ENCODE assay signal across 15 cellular contexts in genomic region chr16:23974223-23974622, GRCh38.
DNase-seq lines count a peak whose midpoint lies in the region; ATAC-seq and TF ChIP-seq lines count a peak whose summit lies in the region.
"Had no signal": no experiment of that assay in that cellular context is flagged by ENCODE, and none has a peak within 500 bp of the region (broad histone marks: within the 10 kb centered on the region; RNA-seq: fewer than 3 reads in every experiment).

No MANE protein-coding gene starts in this region.

- POLR2A ChIA-PET in activated CD8-positive, alpha-beta T cell treated with anti-CD3 and anti-CD28 coated beads, Interleukin-2, amount 10 ng/mL, durations not matched to agents 7 days and 5 days (lab: Charles Lee), result no interaction called here
- POLR2A ChIA-PET in activated CD8-positive, alpha-beta T cell treated with anti-CD3 and anti-CD28 coated beads for 36 hours (lab: Charles Lee), result no interaction called here

- no peaks in the 10 kb centered on the region for H3K27me3 Mint-ChIP-seq in activated CD8-positive, alpha-beta T cell treated with anti-CD3 and anti-CD28 coated beads, Interleukin-2, amount 10 ng/mL, durations not matched to agents 7 days and 5 days (ENCODE audit: low read depth)
- H3K27me3 Mint-ChIP-seq in activated CD8-positive, alpha-beta T cell treated with anti-CD3 and anti-CD28 coated beads for 36 hours, result no peaks in the 10 kb centered on the region
- no peaks in the 10 kb centered on the region for H3K27me3 Mint-ChIP-seq in effector memory CD8-positive, alpha-beta T cell
- peaks cover 50% of the 10 kb centered on the region for H3K27me3 Mint-ChIP-seq in progenitor cell of endocrine pancreas

- intact Hi-C loops in activated CD8-positive, alpha-beta T cell treated with anti-CD3 and anti-CD28 coated beads for 36 hours (cut with micrococcal nuclease), result no loop called here

- CTCF ChIA-PET in activated CD8-positive, alpha-beta T cell treated with anti-CD3 and anti-CD28 coated beads, Interleukin-2, amount 10 ng/mL, durations not matched to agents 7 days and 5 days (lab: Charles Lee), result interaction anchor here (1.7 kb wide), 1 partner anchor 36 kb away, joined by 5 read pairs; no protein-coding TSS in a partner anchor
- CTCF ChIA-PET in activated CD8-positive, alpha-beta T cell treated with anti-CD3 and anti-CD28 coated beads for 36 hours (lab: Charles Lee), result no interaction called here

- peak overlapping the region; percentile 20 for H3K27ac Mint-ChIP-seq in activated CD8-positive, alpha-beta T cell treated with anti-CD3 and anti-CD28 coated beads, Interleukin-2, amount 10 ng/mL, durations not matched to agents 7 days and 5 days
- no peak overlapping the region for H3K27ac Mint-ChIP-seq in activated CD8-positive, alpha-beta T cell treated with anti-CD3 and anti-CD28 coated beads for 36 hours
- H3K27ac Mint-ChIP-seq in effector memory CD8-positive, alpha-beta T cell, result peak overlapping the region; percentile 26 to 33
- H3K27ac Mint-ChIP-seq in progenitor cell of endocrine pancreas, result no peak overlapping the region

- H3K4me1 Mint-ChIP-seq in activated CD8-positive, alpha-beta T cell treated with anti-CD3 and anti-CD28 coated beads, Interleukin-2, amount 10 ng/mL, durations not matched to agents 7 days and 5 days (ENCODE audit: low read depth), result peaks cover 44% of the 10 kb centered on the region
- H3K4me1 Mint-ChIP-seq in activated CD8-positive, alpha-beta T cell treated with anti-CD3 and anti-CD28 coated beads for 36 hours (ENCODE audit: low read depth), result peaks cover 75% of the 10 kb centered on the region
- peaks cover 36 to 57% of the 10 kb centered on the region in 2 donors for H3K4me1 Mint-ChIP-seq in effector memory CD8-positive, alpha-beta T cell (ENCODE audit: low read depth in 2 of 2)
- no peaks in the 10 kb centered on the region for H3K4me1 Mint-ChIP-seq in progenitor cell of endocrine pancreas (ENCODE audit: low read depth)

- ATAC-seq in activated CD8-positive, alpha-beta T cell treated with anti-CD3 and anti-CD28 coated beads, Interleukin-2, amount 10 ng/mL, durations not matched to agents 7 days and 5 days, result no peak
- no peak for ATAC-seq in activated CD8-positive, alpha-beta T cell treated with anti-CD3 and anti-CD28 coated beads for 36 hours
- ATAC-seq in effector memory CD8-positive, alpha-beta T cell (replicated peaks), result no peak
- ATAC-seq in GM21825 (IDR thresholded peaks at IDR 0.05; ENCODE audit: unreplicated experiment) (no peak), HG02981 (IDR thresholded peaks at IDR 0.05; ENCODE audit: unreplicated experiment) (no peak)
- ATAC-seq: heart right ventricle had no signal

- no peaks in the 10 kb centered on the region for H3K9me3 Mint-ChIP-seq in activated CD8-positive, alpha-beta T cell treated with anti-CD3 and anti-CD28 coated beads, Interleukin-2, amount 10 ng/mL, durations not matched to agents 7 days and 5 days (ENCODE audit: insufficient read depth)
- H3K9me3 Mint-ChIP-seq in activated CD8-positive, alpha-beta T cell treated with anti-CD3 and anti-CD28 coated beads for 36 hours, result no peaks in the 10 kb centered on the region
- H3K9me3 Mint-ChIP-seq in effector memory CD8-positive, alpha-beta T cell, result no peaks in the 10 kb centered on the region
- peaks cover 3% of the 10 kb centered on the region for H3K9me3 Mint-ChIP-seq in progenitor cell of endocrine pancreas (ENCODE audit: low read depth)

- no peak for TF ChIP-seq CTCF in activated CD8-positive, alpha-beta T cell treated with anti-CD3 and anti-CD28 coated beads for 36 hours (IDR thresholded peaks at IDR 0.05)
- TF ChIP-seq CTCF in progenitor cell of endocrine pancreas (IDR thresholded peaks at IDR 0.05; ENCODE audit: unreplicated experiment), result no peak

- no peak for DNase-seq in activated CD8-positive, alpha-beta T cell treated with anti-CD3 and anti-CD28 coated beads, Interleukin-2, amount 10 ng/mL, durations not matched to agents 7 days and 5 days
- no peak for DNase-seq in activated CD8-positive, alpha-beta T cell treated with anti-CD3 and anti-CD28 coated beads for 36 hours
- DNase-seq in RPMI7951 (ENCODE audit: low read depth) (peak; percentile 9), progenitor cell of endocrine pancreas (ENCODE audit: low spot score, unreplicated experiment) (peak; percentile 14), germinal center (ENCODE audit: low spot score) (no peak)
- no peak for DNase-seq in effector memory CD8-positive, alpha-beta T cell
- DNase-seq: activated naive CD4-positive, alpha-beta T cell treated with anti-CD3 and anti-CD28 coated beads, Interleukin-2, amount 50 U/mL, for 16 hours; central memory CD4-positive, alpha-beta T cell; GM23248; heart right ventricle; left ventricle myocardium inferior; NCI-H1694 treated with DMSO at 0.1 percent for 48 hours; NCI-H524 treated with DMSO at 0.1 percent for 48 hours had no signal

- H3K4me3 Mint-ChIP-seq in activated CD8-positive, alpha-beta T cell treated with anti-CD3 and anti-CD28 coated beads, Interleukin-2, amount 10 ng/mL, durations not matched to agents 7 days and 5 days, result no peak overlapping the region
- no peak overlapping the region for H3K4me3 Mint-ChIP-seq in activated CD8-positive, alpha-beta T cell treated with anti-CD3 and anti-CD28 coated beads for 36 hours
- peak overlapping the region in 1 of 2 donors; percentile 18 for H3K4me3 Mint-ChIP-seq in effector memory CD8-positive, alpha-beta T cell
- no peak overlapping the region for H3K4me3 Mint-ChIP-seq in progenitor cell of endocrine pancreas (ENCODE audit: low read depth)

- H3K36me3 Mint-ChIP-seq in activated CD8-positive, alpha-beta T cell treated with anti-CD3 and anti-CD28 coated beads, Interleukin-2, amount 10 ng/mL, durations not matched to agents 7 days and 5 days (ENCODE audit: low read depth), result peaks cover 20% of the 10 kb centered on the region
- peaks cover 22% of the 10 kb centered on the region for H3K36me3 Mint-ChIP-seq in activated CD8-positive, alpha-beta T cell treated with anti-CD3 and anti-CD28 coated beads for 36 hours (ENCODE audit: low read depth)
- H3K36me3 Mint-ChIP-seq in effector memory CD8-positive, alpha-beta T cell (ENCODE audit: insufficient read depth), result peaks cover 3% of the 10 kb centered on the region
- H3K36me3 Mint-ChIP-seq in progenitor cell of endocrine pancreas (ENCODE audit: insufficient read depth), result no peaks in the 10 kb centered on the region

Comparison
In these comparisons a context has a peak if more than half of its experiments do, and no peak if none do; other contexts are left out.
1. H3K27ac Mint-ChIP-seq: peak in activated CD8-positive, alpha-beta T cell treated with anti-CD3 and anti-CD28 coated beads, Interleukin-2, amount 10 ng/mL, durations not matched to agents 7 days and 5 days (single experiment) and effector memory CD8-positive, alpha-beta T cell (2 of 2); none in activated CD8-positive, alpha-beta T cell treated with anti-CD3 and anti-CD28 coated beads for 36 hours (single experiment) and progenitor cell of endocrine pancreas (single experiment).
2. DNase-seq: peak in RPMI7951 (single experiment) and progenitor cell of endocrine pancreas (single experiment); none in activated CD8-positive, alpha-beta T cell treated with anti-CD3 and anti-CD28 coated beads, Interleukin-2, amount 10 ng/mL, durations not matched to agents 7 days and 5 days (single experiment), activated CD8-positive, alpha-beta T cell treated with anti-CD3 and anti-CD28 coated beads for 36 hours (single experiment), effector memory CD8-positive, alpha-beta T cell (0 of 3) and germinal center (single experiment).